23 cellular contexts compared by ENCODE assay signal in genomic region chr3:141080407-141080806, GRCh38. TPM values are rescaled to one million over a fixed set of nuclear protein-coding genes. Genes with fewer than 3 reads are reported as not detected.
DNase-seq lines count a peak whose midpoint lies in the region; ATAC-seq and TF ChIP-seq lines count a peak whose summit lies in the region.
"Had no signal": no experiment of that assay in that cellular context is flagged by ENCODE, and none has a peak within 500 bp of the region (broad histone marks: within the 10 kb centered on the region; RNA-seq: fewer than 3 reads in every experiment).

No MANE protein-coding gene starts in this region.

- H3K4me1 Mint-ChIP-seq in endodermal cell: peaks cover 56% of the 10 kb centered on the region

- H3K36me3 Mint-ChIP-seq in endodermal cell (ENCODE audit: low read depth): no peaks in the 10 kb centered on the region
- H3K36me3 Mint-ChIP-seq: CD14-positive monocyte had no signal

- peaks cover 10% of the 10 kb centered on the region for H3K79me1 ChIP-seq in neuronal stem cell (ENCODE audit: low read depth, low read length)

- H2AFZ ChIP-seq in neuronal stem cell (ENCODE audit: low read length): no peak overlapping the region
- H2AFZ ChIP-seq: GM23248 had no signal

- H3K27ac Mint-ChIP-seq in endodermal cell: no peak overlapping the region
- H3K27ac Mint-ChIP-seq: CD14-positive monocyte had no signal

- H3K36me3 ChIP-seq in cardiac muscle cell: no peaks in the 10 kb centered on the region
- H3K36me3 ChIP-seq in endodermal cell (ENCODE audit: control insufficient read depth, insufficient read depth, low read length): no peaks in the 10 kb centered on the region
- H3K36me3 ChIP-seq in neuronal stem cell (replicated peaks in 1 of 2; ENCODE audit: control insufficient read depth in 2 of 2, insufficient read depth in 2 of 2, low read length in 2 of 2): peaks cover 0 to 82% of the 10 kb centered on the region in 2 donors
- H3K36me3 ChIP-seq: HAP-1, MG63 had no signal

- H3K4me2 ChIP-seq in neuronal stem cell (ENCODE audit: insufficient read depth, low read length, poor library complexity, severe bottlenecking): no peak overlapping the region
- H3K4me2 ChIP-seq: SK-N-SH had no signal

- TF ChIP-seq CTCF in cardiac muscle cell (IDR thresholded peaks at IDR 0.05; ENCODE audit: low read depth, low read length): no peak
- no peak for TF ChIP-seq CTCF in endodermal cell (conservative IDR thresholded peaks at IDR 0.05)

- H3K23ac ChIP-seq in neuronal stem cell (ENCODE audit: low read depth, low read length, poor library complexity): no peak overlapping the region

- ATAC-seq in left ventricle myocardium superior (no peak), GM18498 (IDR thresholded peaks at IDR 0.05; ENCODE audit: unreplicated experiment) (no peak)
- ATAC-seq: GM12878, K562, Panc1 had no signal

- no peaks in the 10 kb centered on the region for H3K27me3 Mint-ChIP-seq in endodermal cell (ENCODE audit: insufficient read depth)

- peak overlapping the region; percentile 93 for H3K18ac ChIP-seq in neuronal stem cell (ENCODE audit: low read length)

- H2AK5ac ChIP-seq in neuronal stem cell (ENCODE audit: low read depth, low read length): peak overlapping the region; percentile 87

- DNase-seq in cardiac muscle cell (ENCODE audit: low read depth in 1 of 2, low spot score in 1 of 2) (no peak), left ventricle myocardium superior (no peak), endodermal cell (peak; percentile 41), neuronal stem cell (ENCODE audit: low spot score) (no peak), NCI-H2171 treated with DMSO at 0.1 percent for 48 hours (lab: John Stamatoyannopoulos, UW) (no peak)
- DNase-seq in stimulated activated CD4-positive, alpha-beta T cell treated with anti-CD3 and anti-CD28 coated beads, Interleukin-4, amount 100 ng/mL, for 4 hours: no peak
- DNase-seq: DMS79, GM23248, MG63, NCI-H1092 treated with DMSO at 0.1 percent for 48 hours, NCI-H1436 treated with DMSO at 0.1 percent for 48 hours, NCI-H1930, NCI-H2227 treated with DMSO at 0.1 percent for 48 hours, NCI-H510A treated with DMSO at 0.1 percent for 48 hours, NCI-H748 treated with DMSO at 0.1 percent for 48 hours, SIG-M5, SK-N-SH had no signal

- H3K9me3 ChIP-seq in cardiac muscle cell (ENCODE audit: low read depth): no peaks in the 10 kb centered on the region
- no peaks in the 10 kb centered on the region for H3K9me3 ChIP-seq in endodermal cell (ENCODE audit: control insufficient read depth, low read length)
- H3K9me3 ChIP-seq in neuronal stem cell (replicated peaks in 1 of 2; ENCODE audit: control insufficient read depth in 2 of 2, insufficient read depth in 1 of 2, low read depth in 1 of 2, low read length in 2 of 2): no peaks in the 10 kb centered on the region
- H3K9me3 ChIP-seq: HAP-1, MG63, SK-N-SH had no signal

- no peak overlapping the region for H3K4ac ChIP-seq in neuronal stem cell (ENCODE audit: low read length)

- H3K4me3 ChIP-seq in cardiac muscle cell (no peak overlapping the region), endodermal cell (ENCODE audit: low read length) (no peak overlapping the region), neuronal stem cell (ENCODE audit: low read length in 2 of 2) (no peak overlapping the region)
- H3K4me3 ChIP-seq: GM12878, GM23248, HAP-1, K562, MG63 had no signal

- intact Hi-C loops in left ventricle myocardium superior (cut with micrococcal nuclease): no loop called here

- H3K9ac ChIP-seq in endodermal cell (ENCODE audit: extremely low read depth, low read length, poor library complexity, severe bottlenecking): no peak overlapping the region
- H3K9ac ChIP-seq in neuronal stem cell (ENCODE audit: low read depth, low read length, poor library complexity): no peak overlapping the region
- H3K9ac ChIP-seq: GM23248, SK-N-SH had no signal

- H2BK15ac ChIP-seq in neuronal stem cell (ENCODE audit: low read length): no peak overlapping the region

- H4K91ac ChIP-seq in neuronal stem cell (ENCODE audit: low read depth, low read length, poor library complexity): no peak overlapping the region

- H3K4me3 Mint-ChIP-seq in endodermal cell: no peak overlapping the region
- H3K4me3 Mint-ChIP-seq: CD14-positive monocyte had no signal

- H2BK120ac ChIP-seq in neuronal stem cell (ENCODE audit: low read depth, low read length): peak overlapping the region; percentile 84

- H3K14ac ChIP-seq in neuronal stem cell (ENCODE audit: low read length): no peak overlapping the region

- WGBS in endodermal cell (ENCODE audit: insufficient coverage in 1 of 2, insufficient read length in 1 of 2), 2 experiments: 90 to 91% methylated on average over 2 to 3 of the region's 3 CpGs
- WGBS in neuronal stem cell (ENCODE audit: extremely low coverage in 2 of 2, insufficient read length in 2 of 2, insufficient replicate concordance in 1 of 2), 2 donors: no CpG with 5 or more reads among the region's 3 CpGs

- H3K9me3 Mint-ChIP-seq in endodermal cell: no peaks in the 10 kb centered on the region
- H3K9me3 Mint-ChIP-seq: CD14-positive monocyte had no signal

- peak overlapping the region; percentile 59 for H2BK5ac ChIP-seq in neuronal stem cell (ENCODE audit: low read length)

- no peaks in the 10 kb centered on the region for H3K27me3 ChIP-seq in cardiac muscle cell
- no peaks in the 10 kb centered on the region for H3K27me3 ChIP-seq in endodermal cell (ENCODE audit: control insufficient read depth, insufficient read depth, low read length, poor library complexity, severe bottlenecking)
- H3K27me3 ChIP-seq in neuronal stem cell (ENCODE audit: control insufficient read depth in 3 of 3, insufficient read depth in 3 of 3, low read depth in 1 of 3, low read length in 3 of 3): no peaks in the 10 kb centered on the region
- H3K27me3 ChIP-seq: MG63 had no signal

- H3K4me1 ChIP-seq in cardiac muscle cell (ENCODE audit: low read depth) (peaks cover 91% of the 10 kb centered on the region), endodermal cell (ENCODE audit: control insufficient read depth, insufficient read depth, low read length) (peaks cover 38% of the 10 kb centered on the region), neuronal stem cell (ENCODE audit: control insufficient read depth in 2 of 2, insufficient read depth in 1 of 2, low read depth in 1 of 2, low read length in 2 of 2) (peaks cover 84 to 85% of the 10 kb centered on the region in 2 donors)

- H3K27ac ChIP-seq in cardiac muscle cell (peak overlapping the region; percentile 95), endodermal cell (ENCODE audit: low read depth, low read length) (no peak overlapping the region), neuronal stem cell (replicated peaks; ENCODE audit: low read length) (no peak overlapping the region)
- H3K27ac ChIP-seq: GM23248 had no signal

- H2BK12ac ChIP-seq in neuronal stem cell (ENCODE audit: low read length): peak overlapping the region; percentile 66

- no peak overlapping the region for H4K8ac ChIP-seq in neuronal stem cell (ENCODE audit: low read depth, low read length)

RNA-seq across cellular contexts. Expression of gene SPSB4, which starts 29.3 kb away (rescaled TPM):
- total RNA-seq in cardiac muscle cell (66.4 and 82.2 TPM in 2 replicates), left ventricle myocardium superior (5.3 TPM), endodermal cell (1 to 10 TPM; 7.5 to 8.2 TPM)
- polyA plus RNA-seq in cardiac muscle cell: 57.0 and 58.3 TPM in 2 replicates
- polyA plus RNA-seq in endodermal cell (2013, experiment 1 of 2): 28.1 TPM
- 26.5 TPM for polyA plus RNA-seq in endodermal cell (2013, experiment 2 of 2)
- 19.8 TPM for polyA plus RNA-seq in neuronal stem cell (2013, experiment 1 of 2)
- polyA plus RNA-seq in neuronal stem cell (2013, experiment 2 of 2): 19.2 TPM
- total RNA-seq: GM12878, GM23248, K562 had no signal
- polyA plus RNA-seq: CD14-positive monocyte, GM12878, GM23248, K562 had no signal
